1 cellular context compared by ENCODE assay signal in the genomic region with DNA sequence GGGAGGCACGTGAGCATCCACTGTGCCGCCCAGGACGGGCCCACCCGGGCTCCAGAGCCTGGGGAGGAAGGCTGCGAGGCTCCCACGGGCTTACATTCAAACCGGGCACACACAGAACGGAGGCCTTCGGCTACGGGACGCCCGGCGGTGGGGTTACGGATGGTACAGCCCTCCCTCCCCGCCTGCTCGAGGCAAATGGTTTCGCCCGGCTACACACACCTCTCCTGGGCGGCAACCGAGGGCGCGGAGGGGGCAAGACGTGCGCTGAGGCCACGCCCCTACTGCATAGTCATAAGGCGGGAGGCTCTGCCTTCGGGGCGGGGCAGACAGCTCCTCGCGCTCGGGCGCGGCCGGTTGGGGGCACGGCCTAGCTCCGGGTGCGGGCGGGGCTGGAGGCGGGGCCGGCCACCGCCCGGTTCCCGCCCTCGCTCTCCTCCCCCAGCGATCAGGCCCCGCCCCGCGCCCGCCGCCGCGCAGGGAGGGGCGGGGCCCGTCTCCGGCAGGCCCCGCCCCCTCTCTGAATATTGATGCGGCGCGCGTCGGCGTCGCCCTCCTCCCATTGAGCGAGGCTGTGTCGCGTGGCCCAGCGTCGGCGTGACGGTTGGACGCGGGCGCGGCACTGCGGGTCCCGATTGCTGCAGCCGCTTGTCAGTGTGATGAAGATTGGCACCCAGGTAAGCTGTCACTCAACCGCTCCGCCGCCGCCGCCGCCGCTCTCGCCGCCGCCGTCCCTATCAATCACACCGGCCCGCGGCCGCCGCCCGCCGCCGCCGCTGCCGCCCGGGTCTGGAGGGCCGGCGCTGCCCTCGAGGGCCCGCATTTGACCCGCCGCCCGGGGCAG.
TF ChIP-seq lines count a peak whose summit lies in the region.

PKNOX1 (plus strand) TSS at position 572 of the 841 bp plus-strand sequence. CDS start 29,820 bp downstream, outside the sequence.

TF ChIP-seq in HepG2, 621 proteins besides CTCF, POLR2A, EP300 and RAD21 (continued from another document and continues in another):
- TF ChIP-seq ZBTB39 (CRISPR knock-in tag; IDR thresholded peaks at IDR 0.05) = no peak
- TF ChIP-seq RELA (CRISPR knock-in tag; IDR thresholded peaks at IDR 0.05) = no peak
- TF ChIP-seq, protein P1, sequence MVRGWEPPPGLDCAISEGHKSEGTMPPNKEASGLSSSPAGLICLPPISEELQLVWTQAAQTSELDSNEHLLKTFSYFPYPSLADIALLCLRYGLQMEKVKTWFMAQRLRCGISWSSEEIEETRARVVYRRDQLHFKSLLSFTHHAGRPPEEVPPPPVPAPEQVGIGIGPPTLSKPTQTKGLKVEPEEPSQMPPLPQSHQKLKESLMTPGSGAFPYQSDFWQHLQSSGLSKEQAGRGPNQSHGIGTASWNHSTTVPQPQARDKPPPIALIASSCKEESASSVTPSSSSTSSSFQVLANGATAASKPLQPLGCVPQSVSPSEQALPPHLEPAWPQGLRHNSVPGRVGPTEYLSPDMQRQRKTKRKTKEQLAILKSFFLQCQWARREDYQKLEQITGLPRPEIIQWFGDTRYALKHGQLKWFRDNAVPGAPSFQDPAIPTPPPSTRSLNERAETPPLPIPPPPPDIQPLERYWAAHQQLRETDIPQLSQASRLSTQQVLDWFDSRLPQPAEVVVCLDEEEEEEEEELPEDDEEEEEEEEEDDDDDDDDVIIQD (CRISPR knock-in tag; IDR thresholded peaks at IDR 0.05; ENCODE audit: low read depth) = no peak
- TF ChIP-seq PPARG (CRISPR knock-in tag; conservative IDR thresholded peaks at IDR 0.05) = 0 out of 2 replicates have a peak, but pooled peaks have one; percentile 20
- TF ChIP-seq ZNF773 (CRISPR knock-in tag; IDR thresholded peaks at IDR 0.05; ENCODE audit: borderline replicate concordance) = no peak
- TF ChIP-seq SSRP1 (CRISPR knock-in tag; IDR thresholded peaks at IDR 0.05) = no peak
- TF ChIP-seq, protein P2, sequence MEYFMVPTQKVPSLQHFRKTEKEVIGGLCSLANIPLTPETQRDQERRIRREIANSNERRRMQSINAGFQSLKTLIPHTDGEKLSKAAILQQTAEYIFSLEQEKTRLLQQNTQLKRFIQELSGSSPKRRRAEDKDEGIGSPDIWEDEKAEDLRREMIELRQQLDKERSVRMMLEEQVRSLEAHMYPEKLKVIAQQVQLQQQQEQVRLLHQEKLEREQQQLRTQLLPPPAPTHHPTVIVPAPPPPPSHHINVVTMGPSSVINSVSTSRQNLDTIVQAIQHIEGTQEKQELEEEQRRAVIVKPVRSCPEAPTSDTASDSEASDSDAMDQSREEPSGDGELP (IDR thresholded peaks at IDR 0.05; ENCODE audit: borderline replicate concordance, low read depth) = no peak
- TF ChIP-seq ARID4A (CRISPR knock-in tag; IDR thresholded peaks at IDR 0.05; ENCODE audit: borderline replicate concordance) = peak; percentile 71; the same call in 1 of the 2 replicates
- no peak for TF ChIP-seq ZNF207 (IDR thresholded peaks at IDR 0.05; ENCODE audit: borderline replicate concordance)
- no peak for TF ChIP-seq ZFP1 (CRISPR knock-in tag; IDR thresholded peaks at IDR 0.05)
- TF ChIP-seq DPF2 (CRISPR knock-in tag; IDR thresholded peaks at IDR 0.05; ENCODE audit: borderline replicate concordance, low read depth) = no peak
- TF ChIP-seq ZSCAN12 (CRISPR knock-in tag; IDR thresholded peaks at IDR 0.05) = no peak
- TF ChIP-seq, protein P3, sequence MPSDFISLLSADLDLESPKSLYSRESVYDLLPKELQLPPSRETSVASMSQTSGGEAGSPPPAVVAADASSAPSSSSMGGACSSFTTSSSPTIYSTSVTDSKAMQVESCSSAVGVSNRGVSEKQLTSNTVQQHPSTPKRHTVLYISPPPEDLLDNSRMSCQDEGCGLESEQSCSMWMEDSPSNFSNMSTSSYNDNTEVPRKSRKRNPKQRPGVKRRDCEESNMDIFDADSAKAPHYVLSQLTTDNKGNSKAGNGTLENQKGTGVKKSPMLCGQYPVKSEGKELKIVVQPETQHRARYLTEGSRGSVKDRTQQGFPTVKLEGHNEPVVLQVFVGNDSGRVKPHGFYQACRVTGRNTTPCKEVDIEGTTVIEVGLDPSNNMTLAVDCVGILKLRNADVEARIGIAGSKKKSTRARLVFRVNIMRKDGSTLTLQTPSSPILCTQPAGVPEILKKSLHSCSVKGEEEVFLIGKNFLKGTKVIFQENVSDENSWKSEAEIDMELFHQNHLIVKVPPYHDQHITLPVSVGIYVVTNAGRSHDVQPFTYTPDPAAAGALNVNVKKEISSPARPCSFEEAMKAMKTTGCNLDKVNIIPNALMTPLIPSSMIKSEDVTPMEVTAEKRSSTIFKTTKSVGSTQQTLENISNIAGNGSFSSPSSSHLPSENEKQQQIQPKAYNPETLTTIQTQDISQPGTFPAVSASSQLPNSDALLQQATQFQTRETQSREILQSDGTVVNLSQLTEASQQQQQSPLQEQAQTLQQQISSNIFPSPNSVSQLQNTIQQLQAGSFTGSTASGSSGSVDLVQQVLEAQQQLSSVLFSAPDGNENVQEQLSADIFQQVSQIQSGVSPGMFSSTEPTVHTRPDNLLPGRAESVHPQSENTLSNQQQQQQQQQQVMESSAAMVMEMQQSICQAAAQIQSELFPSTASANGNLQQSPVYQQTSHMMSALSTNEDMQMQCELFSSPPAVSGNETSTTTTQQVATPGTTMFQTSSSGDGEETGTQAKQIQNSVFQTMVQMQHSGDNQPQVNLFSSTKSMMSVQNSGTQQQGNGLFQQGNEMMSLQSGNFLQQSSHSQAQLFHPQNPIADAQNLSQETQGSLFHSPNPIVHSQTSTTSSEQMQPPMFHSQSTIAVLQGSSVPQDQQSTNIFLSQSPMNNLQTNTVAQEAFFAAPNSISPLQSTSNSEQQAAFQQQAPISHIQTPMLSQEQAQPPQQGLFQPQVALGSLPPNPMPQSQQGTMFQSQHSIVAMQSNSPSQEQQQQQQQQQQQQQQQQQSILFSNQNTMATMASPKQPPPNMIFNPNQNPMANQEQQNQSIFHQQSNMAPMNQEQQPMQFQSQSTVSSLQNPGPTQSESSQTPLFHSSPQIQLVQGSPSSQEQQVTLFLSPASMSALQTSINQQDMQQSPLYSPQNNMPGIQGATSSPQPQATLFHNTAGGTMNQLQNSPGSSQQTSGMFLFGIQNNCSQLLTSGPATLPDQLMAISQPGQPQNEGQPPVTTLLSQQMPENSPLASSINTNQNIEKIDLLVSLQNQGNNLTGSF (CRISPR knock-in tag; IDR thresholded peaks at IDR 0.05) = no peak
- TF ChIP-seq, protein P4, sequence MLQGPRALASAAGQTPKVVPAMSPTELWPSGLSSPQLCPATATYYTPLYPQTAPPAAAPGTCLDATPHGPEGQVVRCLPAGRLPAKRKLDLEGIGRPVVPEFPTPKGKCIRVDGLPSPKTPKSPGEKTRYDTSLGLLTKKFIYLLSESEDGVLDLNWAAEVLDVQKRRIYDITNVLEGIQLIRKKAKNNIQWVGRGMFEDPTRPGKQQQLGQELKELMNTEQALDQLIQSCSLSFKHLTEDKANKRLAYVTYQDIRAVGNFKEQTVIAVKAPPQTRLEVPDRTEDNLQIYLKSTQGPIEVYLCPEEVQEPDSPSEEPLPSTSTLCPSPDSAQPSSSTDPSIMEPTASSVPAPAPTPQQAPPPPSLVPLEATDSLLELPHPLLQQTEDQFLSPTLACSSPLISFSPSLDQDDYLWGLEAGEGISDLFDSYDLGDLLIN (CRISPR knock-in tag; IDR thresholded peaks at IDR 0.05; ENCODE audit: borderline replicate concordance) = 0 out of 2 replicates have a peak, but pooled peaks have one; percentile 64
- TF ChIP-seq, protein P5, sequence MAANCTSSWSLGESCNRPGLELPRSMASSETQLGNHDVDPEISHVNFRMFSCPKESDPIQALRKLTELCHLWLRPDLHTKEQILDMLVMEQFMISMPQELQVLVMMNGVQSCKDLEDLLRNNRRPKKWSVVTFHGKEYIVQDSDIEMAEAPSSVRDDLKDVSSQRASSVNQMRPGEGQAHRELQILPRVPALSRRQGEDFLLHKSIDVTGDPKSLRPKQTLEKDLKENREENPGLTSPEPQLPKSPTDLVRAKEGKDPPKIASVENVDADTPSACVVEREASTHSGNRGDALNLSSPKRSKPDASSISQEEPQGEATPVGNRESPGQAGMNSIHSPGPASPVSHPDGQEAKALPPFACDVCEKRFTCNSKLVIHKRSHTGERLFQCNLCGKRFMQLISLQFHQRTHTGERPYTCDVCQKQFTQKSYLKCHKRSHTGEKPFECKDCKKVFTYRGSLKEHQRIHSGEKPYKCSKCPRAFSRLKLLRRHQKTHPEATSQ (CRISPR knock-in tag; IDR thresholded peaks at IDR 0.05; ENCODE audit: borderline replicate concordance) = no peak
- no peak for TF ChIP-seq ZNF318 (CRISPR knock-in tag; IDR thresholded peaks at IDR 0.05)
- no peak for TF ChIP-seq TAF15 (IDR thresholded peaks at IDR 0.05; ENCODE audit: low read depth, low read length, poor library complexity, severe bottlenecking)
- TF ChIP-seq AGO2 (optimal IDR thresholded peaks at IDR 0.05; ENCODE audit: low read depth, low read length) = no peak
